ENCODE assay signal across 2 cellular contexts in the genomic region with DNA sequence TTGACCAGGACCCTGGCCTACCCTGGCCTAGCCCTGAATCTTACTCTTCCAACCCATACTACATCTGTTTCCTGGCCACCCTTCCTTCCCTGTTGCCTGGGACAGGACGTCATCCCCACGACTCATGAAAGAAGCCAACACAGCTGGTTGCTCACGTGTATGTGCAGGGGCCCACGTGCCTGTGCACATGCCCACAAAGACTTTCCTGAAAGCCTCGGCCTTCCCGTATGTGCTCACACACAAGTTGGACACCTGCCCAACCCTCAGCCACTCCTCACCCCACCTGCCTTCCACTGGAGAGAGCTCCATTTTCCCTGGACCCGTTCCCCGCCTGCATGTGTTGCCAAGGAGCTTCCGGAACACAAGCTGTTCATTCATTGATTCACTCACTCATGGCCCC.
A peak's percentile ranks its signal among the peaks of the same experiment; 100 is the strongest.
TF ChIP-seq lines count a peak whose summit lies in the region.

No MANE protein-coding gene starts in this region.

TF ChIP-seq in PFSK-1, 5 proteins besides CTCF, POLR2A, EP300 and RAD21:
- TF ChIP-seq, protein P1, sequence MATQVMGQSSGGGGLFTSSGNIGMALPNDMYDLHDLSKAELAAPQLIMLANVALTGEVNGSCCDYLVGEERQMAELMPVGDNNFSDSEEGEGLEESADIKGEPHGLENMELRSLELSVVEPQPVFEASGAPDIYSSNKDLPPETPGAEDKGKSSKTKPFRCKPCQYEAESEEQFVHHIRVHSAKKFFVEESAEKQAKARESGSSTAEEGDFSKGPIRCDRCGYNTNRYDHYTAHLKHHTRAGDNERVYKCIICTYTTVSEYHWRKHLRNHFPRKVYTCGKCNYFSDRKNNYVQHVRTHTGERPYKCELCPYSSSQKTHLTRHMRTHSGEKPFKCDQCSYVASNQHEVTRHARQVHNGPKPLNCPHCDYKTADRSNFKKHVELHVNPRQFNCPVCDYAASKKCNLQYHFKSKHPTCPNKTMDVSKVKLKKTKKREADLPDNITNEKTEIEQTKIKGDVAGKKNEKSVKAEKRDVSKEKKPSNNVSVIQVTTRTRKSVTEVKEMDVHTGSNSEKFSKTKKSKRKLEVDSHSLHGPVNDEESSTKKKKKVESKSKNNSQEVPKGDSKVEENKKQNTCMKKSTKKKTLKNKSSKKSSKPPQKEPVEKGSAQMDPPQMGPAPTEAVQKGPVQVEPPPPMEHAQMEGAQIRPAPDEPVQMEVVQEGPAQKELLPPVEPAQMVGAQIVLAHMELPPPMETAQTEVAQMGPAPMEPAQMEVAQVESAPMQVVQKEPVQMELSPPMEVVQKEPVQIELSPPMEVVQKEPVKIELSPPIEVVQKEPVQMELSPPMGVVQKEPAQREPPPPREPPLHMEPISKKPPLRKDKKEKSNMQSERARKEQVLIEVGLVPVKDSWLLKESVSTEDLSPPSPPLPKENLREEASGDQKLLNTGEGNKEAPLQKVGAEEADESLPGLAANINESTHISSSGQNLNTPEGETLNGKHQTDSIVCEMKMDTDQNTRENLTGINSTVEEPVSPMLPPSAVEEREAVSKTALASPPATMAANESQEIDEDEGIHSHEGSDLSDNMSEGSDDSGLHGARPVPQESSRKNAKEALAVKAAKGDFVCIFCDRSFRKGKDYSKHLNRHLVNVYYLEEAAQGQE (IDR thresholded peaks at IDR 0.05; ENCODE audit: insufficient read depth in 1 of 2, low read depth in 2 of 2, low read length in 2 of 2), result no peak
- peak; percentile 62 for TF ChIP-seq FOXP2 (optimal IDR thresholded peaks at IDR 0.05; ENCODE audit: borderline replicate concordance, extremely low read depth, extremely low read length, insufficient read depth)

TF ChIP-seq in GM23338, 12 proteins besides CTCF, POLR2A, EP300 and RAD21:
- TF ChIP-seq, protein P2, sequence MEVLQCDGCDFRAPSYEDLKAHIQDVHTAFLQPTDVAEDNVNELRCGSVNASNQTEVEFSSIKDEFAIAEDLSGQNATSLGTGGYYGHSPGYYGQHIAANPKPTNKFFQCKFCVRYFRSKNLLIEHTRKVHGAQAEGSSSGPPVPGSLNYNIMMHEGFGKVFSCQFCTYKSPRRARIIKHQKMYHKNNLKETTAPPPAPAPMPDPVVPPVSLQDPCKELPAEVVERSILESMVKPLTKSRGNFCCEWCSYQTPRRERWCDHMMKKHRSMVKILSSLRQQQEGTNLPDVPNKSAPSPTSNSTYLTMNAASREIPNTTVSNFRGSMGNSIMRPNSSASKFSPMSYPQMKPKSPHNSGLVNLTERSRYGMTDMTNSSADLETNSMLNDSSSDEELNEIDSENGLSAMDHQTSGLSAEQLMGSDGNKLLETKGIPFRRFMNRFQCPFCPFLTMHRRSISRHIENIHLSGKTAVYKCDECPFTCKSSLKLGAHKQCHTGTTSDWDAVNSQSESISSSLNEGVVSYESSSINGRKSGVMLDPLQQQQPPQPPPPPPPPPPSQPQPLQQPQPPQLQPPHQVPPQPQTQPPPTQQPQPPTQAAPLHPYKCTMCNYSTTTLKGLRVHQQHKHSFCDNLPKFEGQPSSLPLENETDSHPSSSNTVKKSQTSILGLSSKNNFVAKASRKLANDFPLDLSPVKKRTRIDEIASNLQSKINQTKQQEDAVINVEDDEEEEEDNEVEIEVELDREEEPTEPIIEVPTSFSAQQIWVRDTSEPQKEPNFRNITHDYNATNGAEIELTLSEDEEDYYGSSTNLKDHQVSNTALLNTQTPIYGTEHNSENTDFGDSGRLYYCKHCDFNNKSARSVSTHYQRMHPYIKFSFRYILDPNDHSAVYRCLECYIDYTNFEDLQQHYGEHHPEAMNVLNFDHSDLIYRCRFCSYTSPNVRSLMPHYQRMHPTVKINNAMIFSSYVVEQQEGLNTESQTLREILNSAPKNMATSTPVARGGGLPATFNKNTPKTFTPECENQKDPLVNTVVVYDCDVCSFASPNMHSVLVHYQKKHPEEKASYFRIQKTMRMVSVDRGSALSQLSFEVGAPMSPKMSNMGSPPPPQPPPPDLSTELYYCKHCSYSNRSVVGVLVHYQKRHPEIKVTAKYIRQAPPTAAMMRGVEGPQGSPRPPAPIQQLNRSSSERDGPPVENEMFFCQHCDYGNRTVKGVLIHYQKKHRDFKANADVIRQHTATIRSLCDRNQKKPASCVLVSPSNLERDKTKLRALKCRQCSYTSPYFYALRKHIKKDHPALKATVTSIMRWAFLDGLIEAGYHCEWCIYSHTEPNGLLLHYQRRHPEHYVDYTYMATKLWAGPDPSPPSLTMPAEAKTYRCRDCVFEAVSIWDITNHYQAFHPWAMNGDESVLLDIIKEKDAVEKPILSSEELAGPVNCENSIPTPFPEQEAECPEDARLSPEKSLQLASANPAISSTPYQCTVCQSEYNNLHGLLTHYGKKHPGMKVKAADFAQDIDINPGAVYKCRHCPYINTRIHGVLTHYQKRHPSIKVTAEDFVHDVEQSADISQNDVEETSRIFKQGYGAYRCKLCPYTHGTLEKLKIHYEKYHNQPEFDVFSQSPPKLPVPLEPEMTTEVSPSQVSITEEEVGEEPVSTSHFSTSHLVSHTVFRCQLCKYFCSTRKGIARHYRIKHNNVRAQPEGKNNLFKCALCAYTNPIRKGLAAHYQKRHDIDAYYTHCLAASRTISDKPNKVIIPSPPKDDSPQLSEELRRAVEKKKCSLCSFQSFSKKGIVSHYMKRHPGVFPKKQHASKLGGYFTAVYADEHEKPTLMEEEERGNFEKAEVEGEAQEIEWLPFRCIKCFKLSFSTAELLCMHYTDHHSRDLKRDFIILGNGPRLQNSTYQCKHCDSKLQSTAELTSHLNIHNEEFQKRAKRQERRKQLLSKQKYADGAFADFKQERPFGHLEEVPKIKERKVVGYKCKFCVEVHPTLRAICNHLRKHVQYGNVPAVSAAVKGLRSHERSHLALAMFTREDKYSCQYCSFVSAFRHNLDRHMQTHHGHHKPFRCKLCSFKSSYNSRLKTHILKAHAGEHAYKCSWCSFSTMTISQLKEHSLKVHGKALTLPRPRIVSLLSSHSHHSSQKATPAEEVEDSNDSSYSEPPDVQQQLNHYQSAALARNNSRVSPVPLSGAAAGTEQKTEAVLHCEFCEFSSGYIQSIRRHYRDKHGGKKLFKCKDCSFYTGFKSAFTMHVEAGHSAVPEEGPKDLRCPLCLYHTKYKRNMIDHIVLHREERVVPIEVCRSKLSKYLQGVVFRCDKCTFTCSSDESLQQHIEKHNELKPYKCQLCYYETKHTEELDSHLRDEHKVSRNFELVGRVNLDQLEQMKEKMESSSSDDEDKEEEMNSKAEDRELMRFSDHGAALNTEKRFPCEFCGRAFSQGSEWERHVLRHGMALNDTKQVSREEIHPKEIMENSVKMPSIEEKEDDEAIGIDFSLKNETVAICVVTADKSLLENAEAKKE (CRISPR knock-in tag; IDR thresholded peaks at IDR 0.05), result no peak
- TF ChIP-seq ZNF331 (CRISPR knock-in tag; IDR thresholded peaks at IDR 0.05; ENCODE audit: low read depth) (no peak), EZH2 (IDR thresholded peaks at IDR 0.05; ENCODE audit: low read depth, unreplicated experiment) (no peak), NANOG (IDR thresholded peaks at IDR 0.05; ENCODE audit: borderline replicate concordance) (no peak), POLR2AphosphoS5 (IDR thresholded peaks at IDR 0.05; ENCODE audit: low read depth) (no peak), EZH2phosphoT487 (IDR thresholded peaks at IDR 0.05; ENCODE audit: unreplicated experiment) (no peak), CREB1 (CRISPR knock-in tag; IDR thresholded peaks at IDR 0.05; ENCODE audit: low read depth) (no peak), JUNB (IDR thresholded peaks at IDR 0.05; ENCODE audit: unreplicated experiment) (no peak), STAT1 (IDR thresholded peaks at IDR 0.05; ENCODE audit: unreplicated experiment) (no peak), ZNF114 (CRISPR knock-in tag; IDR thresholded peaks at IDR 0.05) (no peak)
- TF ChIP-seq, protein P1 (IDR thresholded peaks at IDR 0.05; ENCODE audit: unreplicated experiment), result no peak
- TF ChIP-seq, protein P3, sequence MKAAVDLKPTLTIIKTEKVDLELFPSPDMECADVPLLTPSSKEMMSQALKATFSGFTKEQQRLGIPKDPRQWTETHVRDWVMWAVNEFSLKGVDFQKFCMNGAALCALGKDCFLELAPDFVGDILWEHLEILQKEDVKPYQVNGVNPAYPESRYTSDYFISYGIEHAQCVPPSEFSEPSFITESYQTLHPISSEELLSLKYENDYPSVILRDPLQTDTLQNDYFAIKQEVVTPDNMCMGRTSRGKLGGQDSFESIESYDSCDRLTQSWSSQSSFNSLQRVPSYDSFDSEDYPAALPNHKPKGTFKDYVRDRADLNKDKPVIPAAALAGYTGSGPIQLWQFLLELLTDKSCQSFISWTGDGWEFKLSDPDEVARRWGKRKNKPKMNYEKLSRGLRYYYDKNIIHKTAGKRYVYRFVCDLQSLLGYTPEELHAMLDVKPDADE (IDR thresholded peaks at IDR 0.05), result no peak
TF ChIP-seq in GM23338: peak in this region for 0.
